2 cellular contexts compared by ENCODE assay signal in the genomic region with DNA sequence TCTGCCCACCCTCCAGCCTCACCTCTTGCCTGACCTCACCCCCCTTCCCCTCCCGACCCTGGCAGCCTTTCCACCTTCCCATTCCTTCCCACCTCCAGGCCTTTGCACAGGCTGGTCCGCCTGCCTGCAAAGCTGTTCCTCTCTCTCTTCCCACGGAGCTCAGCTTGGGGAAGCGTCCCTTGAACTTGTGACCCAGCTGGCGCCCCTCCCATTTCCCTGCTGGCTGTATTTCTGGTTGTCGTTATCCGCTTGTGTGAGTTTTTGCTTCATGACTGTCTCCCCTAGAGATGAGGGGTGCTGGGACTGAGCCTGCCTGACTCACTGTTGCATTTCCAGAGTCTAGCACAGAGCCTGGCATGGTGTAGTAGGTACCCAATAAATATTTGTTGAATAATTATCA.
TF ChIP-seq lines count a peak whose summit lies in the region.

No MANE protein-coding gene starts in this region.

TF ChIP-seq in HepG2, 621 proteins besides CTCF, POLR2A, EP300 and RAD21:
- TF ChIP-seq ZNF354B (CRISPR knock-in tag; IDR thresholded peaks at IDR 0.05) (no peak), KAT7 (CRISPR knock-in tag; IDR thresholded peaks at IDR 0.05; ENCODE audit: borderline replicate concordance) (no peak), PHF20 (CRISPR knock-in tag; IDR thresholded peaks at IDR 0.05) (no peak), JUN (CRISPR knock-in tag; IDR thresholded peaks at IDR 0.05) (no peak)

TF ChIP-seq in WTC11, 78 proteins besides CTCF, POLR2A, EP300 and RAD21:
- TF ChIP-seq, protein P1, sequence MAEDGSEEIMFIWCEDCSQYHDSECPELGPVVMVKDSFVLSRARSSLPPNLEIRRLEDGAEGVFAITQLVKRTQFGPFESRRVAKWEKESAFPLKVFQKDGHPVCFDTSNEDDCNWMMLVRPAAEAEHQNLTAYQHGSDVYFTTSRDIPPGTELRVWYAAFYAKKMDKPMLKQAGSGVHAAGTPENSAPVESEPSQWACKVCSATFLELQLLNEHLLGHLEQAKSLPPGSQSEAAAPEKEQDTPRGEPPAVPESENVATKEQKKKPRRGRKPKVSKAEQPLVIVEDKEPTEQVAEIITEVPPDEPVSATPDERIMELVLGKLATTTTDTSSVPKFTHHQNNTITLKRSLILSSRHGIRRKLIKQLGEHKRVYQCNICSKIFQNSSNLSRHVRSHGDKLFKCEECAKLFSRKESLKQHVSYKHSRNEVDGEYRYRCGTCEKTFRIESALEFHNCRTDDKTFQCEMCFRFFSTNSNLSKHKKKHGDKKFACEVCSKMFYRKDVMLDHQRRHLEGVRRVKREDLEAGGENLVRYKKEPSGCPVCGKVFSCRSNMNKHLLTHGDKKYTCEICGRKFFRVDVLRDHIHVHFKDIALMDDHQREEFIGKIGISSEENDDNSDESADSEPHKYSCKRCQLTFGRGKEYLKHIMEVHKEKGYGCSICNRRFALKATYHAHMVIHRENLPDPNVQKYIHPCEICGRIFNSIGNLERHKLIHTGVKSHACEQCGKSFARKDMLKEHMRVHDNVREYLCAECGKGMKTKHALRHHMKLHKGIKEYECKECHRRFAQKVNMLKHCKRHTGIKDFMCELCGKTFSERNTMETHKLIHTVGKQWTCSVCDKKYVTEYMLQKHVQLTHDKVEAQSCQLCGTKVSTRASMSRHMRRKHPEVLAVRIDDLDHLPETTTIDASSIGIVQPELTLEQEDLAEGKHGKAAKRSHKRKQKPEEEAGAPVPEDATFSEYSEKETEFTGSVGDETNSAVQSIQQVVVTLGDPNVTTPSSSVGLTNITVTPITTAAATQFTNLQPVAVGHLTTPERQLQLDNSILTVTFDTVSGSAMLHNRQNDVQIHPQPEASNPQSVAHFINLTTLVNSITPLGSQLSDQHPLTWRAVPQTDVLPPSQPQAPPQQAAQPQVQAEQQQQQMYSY (CRISPR knock-in tag; IDR thresholded peaks at IDR 0.05), result 0 out of 2 replicates have a peak, but pooled peaks have one; percentile 32
- no peak for TF ChIP-seq NFE2L1 (CRISPR knock-in tag; IDR thresholded peaks at IDR 0.05)
